Comparison of ENCODE assay signal across 26 cellular contexts in the genomic region with DNA sequence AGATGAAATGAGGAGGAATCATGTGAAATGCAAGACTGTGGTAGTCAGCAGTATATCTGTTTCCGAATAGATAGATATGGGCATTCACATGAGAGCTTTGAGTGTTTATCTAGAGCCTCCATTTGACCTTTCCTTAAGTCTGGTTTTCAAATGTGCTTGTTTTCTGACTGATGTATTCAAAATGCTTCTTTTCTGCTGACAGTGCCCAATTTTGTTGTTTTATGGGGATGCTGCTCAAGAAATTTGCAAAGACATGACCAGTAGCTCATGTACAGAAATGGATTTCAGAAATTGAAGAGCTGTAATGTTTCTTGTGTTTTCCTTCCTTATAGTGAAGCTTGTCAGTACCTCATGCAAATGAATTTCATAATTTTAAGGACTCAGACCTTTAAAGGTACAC.
"Had no signal": no experiment of that assay in that cellular context is flagged by ENCODE, and none has a peak within 500 bp of the region (broad histone marks: within the 10 kb centered on the region; RNA-seq: fewer than 3 reads in every experiment).

No MANE protein-coding gene starts in this region.

- H3K9me3 ChIP-seq: esophagus muscularis mucosa, gastroesophageal sphincter, heart left ventricle, prostate gland, right atrium auricular region, sigmoid colon, testis, tibial artery had no signal

- H3K27me3 ChIP-seq: esophagus muscularis mucosa, foreskin keratinocyte, gastroesophageal sphincter, heart left ventricle, hepatocyte, right atrium auricular region, sigmoid colon, testis, tibial artery had no signal

- H2AFZ ChIP-seq: hepatocyte had no signal

- ATAC-seq: foreskin keratinocyte; gastroesophageal sphincter; heart left ventricle; left lobe of liver; natural killer cell; stimulated activated memory B cell treated with anti-CD40 and anti-IgM and Interleukin-4, amounts not matched to agents 10 μg/mL and 1 μg/mL and 100 μg/mL, for 72 hours; stimulated activated naive CD8-positive, alpha-beta T cell treated with anti-CD3 and anti-CD28 coated beads, Interleukin-15, Interleukin-2, amounts not matched to agents 100 U/mL and 50 U/mL, for 24 hours had no signal

- H3K4me1 Mint-ChIP-seq: memory B cell; natural killer cell; stimulated activated memory B cell treated with anti-CD40 and anti-IgM and Interleukin-4, amounts not matched to agents 10 μg/mL and 1 μg/mL and 100 μg/mL, for 72 hours had no signal

- H3K79me2 ChIP-seq: hepatocyte had no signal

- H3K9me3 Mint-ChIP-seq: type B pancreatic cell had no signal

- H3K36me3 Mint-ChIP-seq: memory B cell; natural killer cell; stimulated activated memory B cell treated with anti-CD40 and anti-IgM and Interleukin-4, amounts not matched to agents 10 μg/mL and 1 μg/mL and 100 μg/mL, for 72 hours; type B pancreatic cell had no signal

- H3K27ac ChIP-seq: coronary artery, esophagus muscularis mucosa, foreskin keratinocyte, gastroesophageal sphincter, heart left ventricle, hepatocyte, prostate gland, right atrium auricular region, sigmoid colon, testis, tibial artery had no signal

- FAIRE-seq: endothelial cell of umbilical vein, kidney had no signal

- H3K4me2 ChIP-seq: hepatocyte had no signal

- H3K27ac Mint-ChIP-seq: memory B cell; natural killer cell; stimulated activated memory B cell treated with anti-CD40 and anti-IgM and Interleukin-4, amounts not matched to agents 10 μg/mL and 1 μg/mL and 100 μg/mL, for 72 hours; type B pancreatic cell had no signal

- H3K4me3 Mint-ChIP-seq: memory B cell; natural killer cell; stimulated activated memory B cell treated with anti-CD40 and anti-IgM and Interleukin-4, amounts not matched to agents 10 μg/mL and 1 μg/mL and 100 μg/mL, for 72 hours; type B pancreatic cell had no signal

- H3K4me3 ChIP-seq: coronary artery, esophagus muscularis mucosa, gastroesophageal sphincter, heart left ventricle, hepatocyte, lung, prostate gland, right atrium auricular region, sigmoid colon, testis, tibial artery had no signal

- H3K4me1 ChIP-seq: esophagus muscularis mucosa, foreskin keratinocyte, gastroesophageal sphincter, heart left ventricle, prostate gland, right atrium auricular region, testis, tibial artery had no signal

- DNase-seq: dermis blood vessel endothelial cell; effector memory CD4-positive, alpha-beta T cell; foreskin keratinocyte; heart left ventricle; kidney; natural killer cell; nucleus accumbens; sigmoid colon; stimulated activated CD4-positive, alpha-beta T cell treated with anti-CD3 and anti-CD28 coated beads, Interleukin-2, amount 100 ng/mL, for 24 hours; stimulated activated CD4-positive, alpha-beta T cell treated with anti-CD3 and anti-CD28 coated beads, Interleukin-4, amount 100 ng/mL, for 24 hours; stimulated activated naive CD8-positive, alpha-beta T cell treated with anti-CD3 and anti-CD28 coated beads, Interleukin-15, Interleukin-2, amounts not matched to agents 100 U/mL and 50 U/mL, for 24 hours; substantia nigra; testis; tibial artery had no signal

- H3K27me3 Mint-ChIP-seq: memory B cell; stimulated activated memory B cell treated with anti-CD40 and anti-IgM and Interleukin-4, amounts not matched to agents 10 μg/mL and 1 μg/mL and 100 μg/mL, for 72 hours had no signal

- H3K36me3 ChIP-seq: esophagus muscularis mucosa, gastroesophageal sphincter, heart left ventricle, prostate gland, right atrium auricular region, sigmoid colon, tibial artery had no signal
